ENCODE assay signal across 9 cellular contexts in genomic region chr13:100394005-100394695, GRCh38.
A peak's percentile ranks its signal among the peaks of the same experiment; 100 is the strongest.
DNase-seq lines count a peak whose midpoint lies in the region; ATAC-seq and TF ChIP-seq lines count a peak whose summit lies in the region.
"Had no signal": no experiment of that assay in that cellular context is flagged by ENCODE, and none has a peak within 500 bp of the region (broad histone marks: within the 10 kb centered on the region; RNA-seq: fewer than 3 reads in every experiment).

No MANE protein-coding gene starts in this region.

- peak overlapping the region; percentile 42 for H3K4me3 Mint-ChIP-seq in activated T-helper 1 cell treated with anti-CD3 and anti-CD28 coated beads, Interleukin-12 subunit alpha, Interleukin-12 subunit beta, Interleukin-2, Interleukin-4 antibody, amounts not matched to agents 30 ng/mL and 10 ng/mL and 1 ng/mL, durations not matched to agents 14 hours and 24 hours and 36 hours
- H3K4me3 Mint-ChIP-seq in osteocyte (ENCODE audit: unreplicated experiment): peak overlapping the region; percentile 54

- ATAC-seq in GM19035 (IDR thresholded peaks at IDR 0.05; ENCODE audit: unreplicated experiment) (peak; percentile 90), HG03095 (IDR thresholded peaks at IDR 0.05; ENCODE audit: unreplicated experiment) (peak; percentile 94)

- TF ChIP-seq CTCF in osteocyte (IDR thresholded peaks at IDR 0.05) (no peak), spleen (IDR thresholded peaks at IDR 0.05 in 8 of 11, conservative IDR thresholded peaks at IDR 0.05 in 3 of 11) (no peak)

- peak overlapping the region in 1 of 8 donors; percentile 68 for H3K27ac ChIP-seq in spleen
- H3K27ac ChIP-seq: VCaP had no signal

- peaks cover 9% of the 10 kb centered on the region for H3K36me3 Mint-ChIP-seq in activated T-helper 1 cell treated with anti-CD3 and anti-CD28 coated beads, Interleukin-12 subunit alpha, Interleukin-12 subunit beta, Interleukin-2, Interleukin-4 antibody, amounts not matched to agents 30 ng/mL and 10 ng/mL and 1 ng/mL, durations not matched to agents 14 hours and 24 hours and 36 hours (ENCODE audit: low read depth)
- no peaks in the 10 kb centered on the region for H3K36me3 Mint-ChIP-seq in osteocyte (ENCODE audit: unreplicated experiment)

- peaks cover 0 to 12% (median 5%) of the 10 kb centered on the region in 6 donors for H3K4me1 ChIP-seq in spleen

- 75 to 83% (median 79%) methylated on average over 9 of the region's 9 CpGs for WGBS in spleen, 5 donors

- in situ Hi-C loops in Caki2 (cut with HindIII; ENCODE audit: low pct_unique_long_range_greater_than_20kb, low sequenced_read_pairs): no loop called here

- H3K27ac Mint-ChIP-seq in activated T-helper 1 cell treated with anti-CD3 and anti-CD28 coated beads, Interleukin-12 subunit alpha, Interleukin-12 subunit beta, Interleukin-2, Interleukin-4 antibody, amounts not matched to agents 30 ng/mL and 10 ng/mL and 1 ng/mL, durations not matched to agents 14 hours and 24 hours and 36 hours: peak overlapping the region; percentile 93
- H3K27ac Mint-ChIP-seq in osteocyte (ENCODE audit: unreplicated experiment): no peak overlapping the region

- intact Hi-C loops in activated T-helper 1 cell treated with anti-CD3 and anti-CD28 coated beads, Interleukin-12 subunit alpha, Interleukin-12 subunit beta, Interleukin-2, Interleukin-4 antibody, amounts not matched to agents 30 ng/mL and 10 ng/mL and 1 ng/mL, durations not matched to agents 14 hours and 24 hours and 36 hours (cut with micrococcal nuclease): loop anchor here (1.0 to 10.0 kb wide), 15 partner anchors 25 to 1231 kb away; partner anchors contain the start of genes CLYBL, PCCA, TM9SF2 and TMTC4
- intact Hi-C loops in spleen (cut with DNase I; ENCODE audit: low total_unique reads): no loop called here

- no peaks in the 10 kb centered on the region for H3K9me3 Mint-ChIP-seq in activated T-helper 1 cell treated with anti-CD3 and anti-CD28 coated beads, Interleukin-12 subunit alpha, Interleukin-12 subunit beta, Interleukin-2, Interleukin-4 antibody, amounts not matched to agents 30 ng/mL and 10 ng/mL and 1 ng/mL, durations not matched to agents 14 hours and 24 hours and 36 hours
- H3K9me3 Mint-ChIP-seq in osteocyte (ENCODE audit: unreplicated experiment): no peaks in the 10 kb centered on the region

- no peak overlapping the region for H3K4me3 ChIP-seq in spleen

- no peaks in the 10 kb centered on the region for H3K9me3 ChIP-seq in spleen

- no peaks in the 10 kb centered on the region for H3K27me3 Mint-ChIP-seq in activated T-helper 1 cell treated with anti-CD3 and anti-CD28 coated beads, Interleukin-12 subunit alpha, Interleukin-12 subunit beta, Interleukin-2, Interleukin-4 antibody, amounts not matched to agents 30 ng/mL and 10 ng/mL and 1 ng/mL, durations not matched to agents 14 hours and 24 hours and 36 hours (ENCODE audit: insufficient read depth)
- H3K27me3 Mint-ChIP-seq in osteocyte (ENCODE audit: unreplicated experiment): no peaks in the 10 kb centered on the region

- H3K4me1 Mint-ChIP-seq in activated T-helper 1 cell treated with anti-CD3 and anti-CD28 coated beads, Interleukin-12 subunit alpha, Interleukin-12 subunit beta, Interleukin-2, Interleukin-4 antibody, amounts not matched to agents 30 ng/mL and 10 ng/mL and 1 ng/mL, durations not matched to agents 14 hours and 24 hours and 36 hours (ENCODE audit: low read depth): peaks cover 38% of the 10 kb centered on the region
- peaks cover 4% of the 10 kb centered on the region for H3K4me1 Mint-ChIP-seq in osteocyte (ENCODE audit: unreplicated experiment)

- TF ChIP-seq POLR2A in spleen (IDR thresholded peaks at IDR 0.05): no peak

- H3K27me3 ChIP-seq in spleen (replicated peaks in 1 of 7): no peaks in the 10 kb centered on the region

- DNase-seq in Caki2 (ENCODE audit: low read depth) (peak; percentile 41), osteocyte (ENCODE audit: extremely low spot score, unreplicated experiment) (no peak), CD1c-positive myeloid dendritic cell (ENCODE audit: extremely low spot score) (no peak), spleen (no peak), COLO668 (lab: John Stamatoyannopoulos, UW; ENCODE audit: unreplicated experiment) (no peak)
- DNase-seq in activated T-helper 1 cell treated with anti-CD3 and anti-CD28 coated beads, Interleukin-12 subunit alpha, Interleukin-12 subunit beta, Interleukin-2, Interleukin-4 antibody, amounts not matched to agents 30 ng/mL and 10 ng/mL and 1 ng/mL, durations not matched to agents 14 hours and 24 hours and 36 hours (ENCODE audit: low spot score): peak; percentile 27

- no peaks in the 10 kb centered on the region for H3K36me3 ChIP-seq in spleen

Comparison
In these comparisons a context has a peak if more than half of its experiments do, and no peak if none do; other contexts are left out.
1. DNase-seq: peak in Caki2 (single experiment) and activated T-helper 1 cell treated with anti-CD3 and anti-CD28 coated beads, Interleukin-12 subunit alpha, Interleukin-12 subunit beta, Interleukin-2, Interleukin-4 antibody, amounts not matched to agents 30 ng/mL and 10 ng/mL and 1 ng/mL, durations not matched to agents 14 hours and 24 hours and 36 hours (single experiment); none in osteocyte (single experiment), CD1c-positive myeloid dendritic cell (single experiment), spleen (single experiment) and COLO668 (single experiment).